ENCODE assay signal across 14 cellular contexts in the genomic region with DNA sequence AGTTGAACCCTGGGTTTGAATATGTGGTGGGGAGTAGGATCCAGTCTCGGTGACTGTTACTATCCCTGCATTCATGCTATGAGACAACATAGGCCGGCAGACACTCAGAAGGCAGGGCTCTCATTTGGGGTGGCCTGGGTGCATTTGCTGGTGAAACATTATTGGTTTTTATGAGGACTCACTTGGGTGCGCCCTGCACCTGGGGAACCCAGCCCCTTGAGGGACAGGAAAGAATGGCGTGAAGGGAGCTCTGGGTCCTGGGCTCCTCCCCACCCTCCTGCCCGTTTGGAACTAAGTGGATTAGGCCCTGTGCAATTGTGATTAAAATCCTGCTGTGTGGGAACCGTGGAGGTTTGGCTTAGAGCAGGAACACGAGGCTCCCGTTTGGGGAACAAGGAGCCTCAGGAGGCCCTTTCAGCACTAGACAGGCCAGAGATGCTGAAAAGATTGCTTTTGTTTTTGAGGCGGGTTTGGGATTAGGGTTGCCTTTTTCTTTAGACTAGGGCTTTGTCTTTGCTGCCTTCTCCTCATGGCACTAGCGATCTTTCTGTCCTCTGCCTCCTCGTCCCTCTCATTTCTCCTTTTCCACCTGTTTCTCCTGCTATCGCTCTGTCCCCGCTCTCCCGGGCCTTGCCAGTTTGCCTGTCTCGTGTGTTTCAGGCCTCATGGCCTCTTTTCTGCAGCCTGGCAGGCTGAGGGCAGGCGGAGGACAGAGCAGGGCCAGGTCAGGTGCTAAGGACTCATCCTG. TPM values are rescaled to one million over a fixed set of nuclear protein-coding genes. Genes with fewer than 3 reads are reported as not detected.
DNase-seq lines count a peak whose midpoint lies in the region; ATAC-seq and TF ChIP-seq lines count a peak whose summit lies in the region.
"Had no signal": no experiment of that assay in that cellular context is flagged by ENCODE, and none has a peak within 500 bp of the region (broad histone marks: within the 10 kb centered on the region; RNA-seq: fewer than 3 reads in every experiment).

No MANE protein-coding gene starts in this region.

- POLR2A ChIA-PET in RWPE1 (lab: Yijun Ruan, JAX; ENCODE audit: low non-redundant PET) = no interaction called here

- no peak for DNase-seq in activated naive CD4-positive, alpha-beta T cell treated with anti-CD3 and anti-CD28 coated beads for 36 hours
- DNase-seq in activated naive CD4-positive, alpha-beta T cell treated with Interleukin-2 at 50 U/mL for 16 hours = no peak
- DNase-seq in RWPE1 (ENCODE audit: low spot score) (no peak), cerebellar nuclear complex (lab: John Stamatoyannopoulos, UW) (no peak), MG63 (no peak)
- DNase-seq: activated CD4-positive, alpha-beta T cell treated with anti-CD3 and anti-CD28 coated beads for 4 hours; hippocampal formation; NCI-H1105 treated with DMSO at 0.1 percent for 48 hours; NCI-H524; uterus had no signal

- TF ChIP-seq CTCF in RWPE1 (conservative IDR thresholded peaks at IDR 0.05; ENCODE audit: low read depth) = no peak

- H3K27ac ChIP-seq in RWPE1 (peak overlapping the region; percentile 81), esophagus (ENCODE audit: low read depth in 2 of 2, low read length in 1 of 2) (peak overlapping the region; percentile 26 to 92), skin epidermis (peak overlapping the region in 18 of 21 experiments; percentile 9 to 86 (median 65))
- H3K27ac ChIP-seq: uterus had no signal

- ATAC-seq in GM19397 (IDR thresholded peaks at IDR 0.05; ENCODE audit: unreplicated experiment) = no peak
- ATAC-seq: SK-N-SH treated with all-trans-retinoic acid at 6 μM for 48 hours had no signal

- intact Hi-C loops in activated naive CD4-positive, alpha-beta T cell treated with anti-CD3 and anti-CD28 coated beads for 36 hours (cut with micrococcal nuclease) = no loop called here

- WGBS in esophagus, 2 donors = 78 to 80% methylated on average over 16 of the region's 16 CpGs

- H3K4me3 Mint-ChIP-seq in activated naive CD4-positive, alpha-beta T cell treated with anti-CD3 and anti-CD28 coated beads for 36 hours = no peak overlapping the region

- CTCF ChIA-PET in activated naive CD4-positive, alpha-beta T cell treated with anti-CD3 and anti-CD28 coated beads for 36 hours (lab: Charles Lee) = interaction anchor here (0.6 to 8.5 kb wide), 7 partner anchors 9 to 53 kb away, joined by 3 to 69 read pairs (median 7); a partner anchor contains a TSS
- CTCF ChIA-PET in RWPE1 (lab: Yijun Ruan, JAX) = no interaction called here

- H3K27me3 ChIP-seq in esophagus (ENCODE audit: control insufficient read depth in 1 of 2, insufficient read depth in 2 of 2, low read length in 2 of 2) (no peaks in the 10 kb centered on the region), MG63 (no peaks in the 10 kb centered on the region)
- H3K27me3 ChIP-seq: uterus had no signal

- no peaks in the 10 kb centered on the region for H3K9me3 Mint-ChIP-seq in activated naive CD4-positive, alpha-beta T cell treated with anti-CD3 and anti-CD28 coated beads for 36 hours

- H3K27me3 Mint-ChIP-seq in activated naive CD4-positive, alpha-beta T cell treated with anti-CD3 and anti-CD28 coated beads for 36 hours (ENCODE audit: low read depth) = no peaks in the 10 kb centered on the region

- peaks cover 0 to 3% of the 10 kb centered on the region in 2 donors for H3K36me3 ChIP-seq in esophagus (ENCODE audit: control insufficient read depth in 2 of 2, insufficient read depth in 2 of 2, low read length in 1 of 2)
- H3K36me3 ChIP-seq in MG63 = no peaks in the 10 kb centered on the region; the same call in none of the 2 replicates
- H3K36me3 ChIP-seq: uterus had no signal

- peaks cover 35% of the 10 kb centered on the region for H3K36me3 Mint-ChIP-seq in activated naive CD4-positive, alpha-beta T cell treated with anti-CD3 and anti-CD28 coated beads for 36 hours (ENCODE audit: low read depth)

- H3K4me1 Mint-ChIP-seq in activated naive CD4-positive, alpha-beta T cell treated with anti-CD3 and anti-CD28 coated beads for 36 hours (ENCODE audit: low read depth) = peaks cover 92% of the 10 kb centered on the region

- H3K9me3 ChIP-seq in esophagus (ENCODE audit: control insufficient read depth in 2 of 2, insufficient read depth in 1 of 2, low read depth in 1 of 2, low read length in 1 of 2) (no peaks in the 10 kb centered on the region), MG63 (no peaks in the 10 kb centered on the region)
- H3K9me3 ChIP-seq: uterus had no signal

- H3K4me3 ChIP-seq in esophagus (ENCODE audit: low read depth in 1 of 2, low read length in 2 of 2) = no peak overlapping the region
- H3K4me3 ChIP-seq in skin epidermis = no peak overlapping the region
- no peak overlapping the region for H3K4me3 ChIP-seq in MG63
- H3K4me3 ChIP-seq: uterus had no signal

- peak overlapping the region; percentile 91 for H3K27ac Mint-ChIP-seq in activated naive CD4-positive, alpha-beta T cell treated with anti-CD3 and anti-CD28 coated beads for 36 hours

- peaks cover 27 to 55% of the 10 kb centered on the region in 2 donors for H3K4me1 ChIP-seq in esophagus (ENCODE audit: control insufficient read depth in 2 of 2, insufficient read depth in 2 of 2, low read length in 1 of 2)

RNA-seq across cellular contexts. Expression of a gene that starts 8.4 kb away (rescaled TPM):
- total RNA-seq in activated naive CD4-positive, alpha-beta T cell treated with anti-CD3 and anti-CD28 coated beads for 36 hours = 100 to 1,000 TPM; 105 to 106 TPM
- 10 to 100 TPM; 33.8 to 39.1 TPM for polyA plus RNA-seq in esophagus
- total RNA-seq in MG63 (2014; rRNA removed; shearing (Covaris generic); ENCODE audit: low replicate concordance) = 23.7 and 33.4 TPM in 2 replicates

RNA-seq across cellular contexts. Expression of a gene that starts 13.7 kb away (rescaled TPM):
- 100 to 1,000 TPM; 136 to 138 TPM for total RNA-seq in activated naive CD4-positive, alpha-beta T cell treated with anti-CD3 and anti-CD28 coated beads for 36 hours
- 1 to 10 TPM; 5.5 to 7.0 TPM for polyA plus RNA-seq in esophagus
- 0.20 TPM in 1 of 2 replicates, not detected in the other for total RNA-seq in MG63 (2014; rRNA removed; shearing (Covaris generic); ENCODE audit: low replicate concordance)

RNA-seq across cellular contexts. Expression of a gene that starts 49.4 kb away (rescaled TPM):
- 1 to 10 TPM; 1.6 to 1.7 TPM for total RNA-seq in activated naive CD4-positive, alpha-beta T cell treated with anti-CD3 and anti-CD28 coated beads for 36 hours
- 1 to 10 TPM in 1 of 2 donors, under 1 TPM in 1; 0.93 to 2.8 TPM for polyA plus RNA-seq in esophagus
- total RNA-seq in MG63 (2014; rRNA removed; shearing (Covaris generic); ENCODE audit: low replicate concordance) = 0.26 TPM in 1 of 2 replicates, not detected in the other

RNA-seq across cellular contexts. Expression of a gene that starts 56.0 kb away (rescaled TPM):
- total RNA-seq in activated naive CD4-positive, alpha-beta T cell treated with anti-CD3 and anti-CD28 coated beads for 36 hours = 10 to 100 TPM; 27.0 to 30.4 TPM
- polyA plus RNA-seq in esophagus = 10 to 100 TPM in 1 of 2 donors, 1 to 10 TPM in 1; 8.3 to 12.9 TPM
- 4.3 and 23.3 TPM in 2 replicates for total RNA-seq in MG63 (2014; rRNA removed; shearing (Covaris generic); ENCODE audit: low replicate concordance)

RNA-seq across cellular contexts. Expression of a gene that starts 57.8 kb away (rescaled TPM):
- total RNA-seq in activated naive CD4-positive, alpha-beta T cell treated with anti-CD3 and anti-CD28 coated beads for 36 hours = 1 to 10 TPM; 3.1 to 3.8 TPM
- polyA plus RNA-seq in esophagus = 1 to 10 TPM; 1.8 to 2.0 TPM
- 5.0 and 20.1 TPM in 2 replicates for total RNA-seq in MG63 (2014; rRNA removed; shearing (Covaris generic); ENCODE audit: low replicate concordance)

Comparison
In these comparisons a context has a peak if more than half of its experiments do, and no peak if none do; other contexts are left out.
1. RNA of a gene that starts 13.7 kb away (total RNA-seq): 136 to 138 TPM in activated naive CD4-positive, alpha-beta T cell treated with anti-CD3 and anti-CD28 coated beads for 36 hours; 0.20 TPM in MG63; every median in the first group is over 100 times any median in the second.
2. Peak in every context shown above with its lines, with median percentiles within 50 percentile points of each other: H3K27ac ChIP-seq.